Comparison of ENCODE assay signal across 1 cellular context in genomic region chr9:20625003-20625349, GRCh38.
TF ChIP-seq lines count a peak whose summit lies in the region.

No MANE protein-coding gene starts in this region.

TF ChIP-seq in GM23338, 12 proteins besides CTCF, POLR2A, EP300 and RAD21:
- no peak for TF ChIP-seq ZNF462 (CRISPR knock-in tag; IDR thresholded peaks at IDR 0.05)
- no peak for TF ChIP-seq EZH2 (IDR thresholded peaks at IDR 0.05; ENCODE audit: low read depth, unreplicated experiment)
- TF ChIP-seq ETS1 (IDR thresholded peaks at IDR 0.05) = no peak
- TF ChIP-seq EZH2phosphoT487 (IDR thresholded peaks at IDR 0.05; ENCODE audit: unreplicated experiment) = no peak
- no peak for TF ChIP-seq REST (IDR thresholded peaks at IDR 0.05; ENCODE audit: unreplicated experiment)
- no peak for TF ChIP-seq POLR2AphosphoS5 (IDR thresholded peaks at IDR 0.05; ENCODE audit: low read depth)
- no peak for TF ChIP-seq STAT1 (IDR thresholded peaks at IDR 0.05; ENCODE audit: unreplicated experiment)
- no peak for TF ChIP-seq ZNF331 (CRISPR knock-in tag; IDR thresholded peaks at IDR 0.05; ENCODE audit: low read depth)
